Comparison of ENCODE assay signal across 18 cellular contexts in genomic region chr2:48915884-48916283, GRCh38.
DNase-seq lines count a peak whose midpoint lies in the region; ATAC-seq lines count a peak whose summit lies in the region.
"Had no signal": no experiment of that assay in that cellular context is flagged by ENCODE, and none has a peak within 500 bp of the region (broad histone marks: within the 10 kb centered on the region; RNA-seq: fewer than 3 reads in every experiment).

No MANE protein-coding gene starts in this region.

- H3K4me3 ChIP-seq in mesendoderm (ENCODE audit: low read length) (no peak overlapping the region), aorta (ENCODE audit: low read length in 2 of 2) (no peak overlapping the region)
- H3K4me3 ChIP-seq: BLaER1, GM12878, GM23248 had no signal

- H3K18ac ChIP-seq in mesendoderm (ENCODE audit: low read length), result no peak overlapping the region

- H2BK15ac ChIP-seq in mesendoderm (replicated peaks; ENCODE audit: low read depth), result no peak overlapping the region

- no peak overlapping the region for H4K8ac ChIP-seq in mesendoderm (ENCODE audit: low read depth, low read length)

- H3K36me3 ChIP-seq in mesendoderm (ENCODE audit: control insufficient read depth, insufficient read depth, low read length) (no peaks in the 10 kb centered on the region), aorta (ENCODE audit: control insufficient read depth in 1 of 2, insufficient read depth in 2 of 2, low read length in 1 of 2) (no peaks in the 10 kb centered on the region)
- H3K36me3 ChIP-seq: BLaER1 had no signal

- no peaks in the 10 kb centered on the region for H3K79me1 ChIP-seq in mesendoderm (ENCODE audit: low read length)

- H3K56ac ChIP-seq in mesendoderm (ENCODE audit: low read length), result peak overlapping the region; percentile 25

- no peak overlapping the region for H3K4ac ChIP-seq in mesendoderm (ENCODE audit: low read depth, low read length)

- DNase-seq in NCI-H146 (lab: John Stamatoyannopoulos, UW) (peak; percentile 2), NCI-H146 treated with DMSO at 0.1 percent for 48 hours (lab: John Stamatoyannopoulos, UW; ENCODE audit: unreplicated experiment) (no peak), mesendoderm (no peak), aorta (no peak), middle frontal gyrus (ENCODE audit: extremely low spot score, low spot score) (no peak), NCI-H82 treated with DMSO at 0.1 percent for 48 hours (lab: John Stamatoyannopoulos, UW; ENCODE audit: unreplicated experiment) (no peak)
- DNase-seq: CD4-positive, CD25-positive, alpha-beta regulatory T cell; CD8-positive, alpha-beta memory T cell; DMS 273 treated with DMSO at 0.1 percent for 48 hours; DMS79; EL; GDM1; GM23248; HCEC 1CT had no signal

- no peaks in the 10 kb centered on the region for H3K79me2 ChIP-seq in mesendoderm (ENCODE audit: control insufficient read depth, insufficient read depth, low read length)

- no peak overlapping the region for H2BK5ac ChIP-seq in mesendoderm (ENCODE audit: low read length)

- H2BK120ac ChIP-seq in mesendoderm (ENCODE audit: low read depth, low read length), result no peak overlapping the region

- WGBS in mesendoderm (ENCODE audit: extremely low coverage, insufficient coverage, low lambda C conversion rate), result no CpG with 5 or more reads among the region's 19 CpGs
- WGBS in aorta, 2 donors, result 93 to 94% methylated on average over 19 of the region's 19 CpGs

- H3K9me3 ChIP-seq in aorta (ENCODE audit: control insufficient read depth, low read length), result no peaks in the 10 kb centered on the region

- intact Hi-C loops in aorta (cut with DNase I), result no loop called here

- H3K4me1 ChIP-seq in mesendoderm (ENCODE audit: control insufficient read depth, low read depth, low read length) (no peaks in the 10 kb centered on the region), aorta (ENCODE audit: control insufficient read depth in 1 of 2, insufficient read depth in 2 of 2, low read length in 2 of 2) (no peaks in the 10 kb centered on the region)

- no peak overlapping the region for H3K4me2 ChIP-seq in mesendoderm (ENCODE audit: low read length)
- H3K4me2 ChIP-seq: BLaER1 had no signal

- no peak overlapping the region for H2AK5ac ChIP-seq in mesendoderm (ENCODE audit: low read length)

- H3K23ac ChIP-seq in mesendoderm (ENCODE audit: low read length), result no peak overlapping the region

- H3K9ac ChIP-seq in mesendoderm (ENCODE audit: low read length), result no peak overlapping the region
- H3K9ac ChIP-seq: BLaER1, GM23248 had no signal

- peak; percentile 33 for ATAC-seq in aorta (ENCODE audit: low FRiP score)
- ATAC-seq: GM12878 had no signal

- H3K27me3 ChIP-seq in mesendoderm (ENCODE audit: insufficient read depth, low read length, poor library complexity) (no peaks in the 10 kb centered on the region), aorta (ENCODE audit: control insufficient read depth in 1 of 2, insufficient read depth in 2 of 2, low read length in 1 of 2) (no peaks in the 10 kb centered on the region)
- H3K27me3 ChIP-seq: BLaER1 had no signal

- no peak overlapping the region for H4K5ac ChIP-seq in mesendoderm (ENCODE audit: low read length)

- H3K27ac ChIP-seq in mesendoderm (ENCODE audit: low read depth, low read length) (no peak overlapping the region), aorta (ENCODE audit: low read depth in 1 of 2, low read length in 2 of 2) (no peak overlapping the region)
- H3K27ac ChIP-seq: 22Rv1, BLaER1, C4-2B, GM23248 had no signal
